23 cellular contexts compared by ENCODE assay signal in genomic region chr17:11035681-11036080, GRCh38.
"Had no signal": no experiment of that assay in that cellular context is flagged by ENCODE, and none has a peak within 500 bp of the region (broad histone marks: within the 10 kb centered on the region; RNA-seq: fewer than 3 reads in every experiment).

No MANE protein-coding gene starts in this region.

- H3K9me3 ChIP-seq: neutrophil, pancreas, prostate gland, right lobe of liver, thoracic aorta, thyroid gland, upper lobe of left lung, vagina had no signal

- H3K36me3 ChIP-seq: neutrophil, pancreas, prostate gland, right lobe of liver, sigmoid colon, stomach, thoracic aorta, thyroid gland, tibial nerve, upper lobe of left lung, vagina had no signal

- H3K4me3 ChIP-seq: pancreas, prostate gland, right lobe of liver, sigmoid colon, stomach, thoracic aorta, thyroid gland, tibial nerve, upper lobe of left lung, vagina had no signal

- H3K4me1 ChIP-seq: pancreas, prostate gland, right lobe of liver, stomach, thyroid gland, tibial nerve, upper lobe of left lung, vagina had no signal

- H3K27ac ChIP-seq: neutrophil, pancreas, prostate gland, right lobe of liver, sigmoid colon, stomach, thoracic aorta, thyroid gland, tibial nerve, upper lobe of left lung, vagina had no signal

- DNase-seq: naive thymus-derived CD8-positive, alpha-beta T cell; nephron progenitor cell; nucleus accumbens; pancreas; right cardiac atrium; right lobe of liver; sigmoid colon; small intestine; stimulated activated CD4-positive, alpha-beta T cell treated with anti-CD3 and anti-CD28 coated beads, Interleukin-15, amount 100 ng/mL, for 24 hours; stimulated activated CD4-positive, alpha-beta T cell treated with anti-CD3 and anti-CD28 coated beads, Interleukin-2, amount 100 ng/mL, for 24 hours; stimulated activated CD4-positive, alpha-beta T cell treated with anti-CD3 and anti-CD28 coated beads, Interleukin-2, amount 100 ng/mL, for 48 hours; stimulated activated CD4-positive, alpha-beta T cell treated with anti-CD3 and anti-CD28 coated beads, Interleukin-4, amount 100 ng/mL, for 24 hours; stimulated activated naive B cell treated with anti-CD40 and anti-IgM and Interleukin-4, amounts not matched to agents 10 μg/mL and 1 μg/mL and 100 μg/mL, for 72 hours; stimulated activated naive CD4-positive, alpha-beta T cell treated with Interleukin-2 at 50 U/mL for 16 hours; stomach; thyroid gland; trophoblast cell; upper lobe of left lung had no signal

- H3K27me3 ChIP-seq: neutrophil, pancreas, right lobe of liver, sigmoid colon, stomach, thyroid gland, tibial nerve, upper lobe of left lung, vagina had no signal
